In the genomic region with DNA sequence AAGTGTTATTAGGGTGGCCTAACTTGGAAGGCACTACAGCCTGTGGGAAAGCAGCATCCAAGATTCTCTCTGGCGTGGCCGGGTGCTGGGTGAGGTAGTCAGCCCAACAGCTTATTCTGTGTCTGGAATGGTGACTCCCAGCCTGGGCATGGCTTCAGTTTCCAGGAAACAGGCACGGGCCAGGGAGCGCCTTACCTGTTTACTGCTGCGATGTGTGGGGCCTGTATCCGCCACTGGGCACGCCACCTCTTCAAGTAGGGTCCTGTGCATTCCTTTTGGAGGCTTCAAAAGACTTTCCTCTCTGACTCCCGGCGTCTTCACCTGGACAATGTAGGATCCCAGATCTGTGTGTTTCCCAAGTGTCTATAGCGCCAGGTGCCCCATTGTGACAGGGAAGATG, we compare ENCODE assay signal across 10 cellular contexts. TPM values are rescaled to one million over a fixed set of nuclear protein-coding genes. Genes with fewer than 3 reads are reported as not detected.
"Had no signal": no experiment of that assay in that cellular context is flagged by ENCODE, and none has a peak within 500 bp of the region (broad histone marks: within the 10 kb centered on the region; RNA-seq: fewer than 3 reads in every experiment).

No MANE protein-coding gene starts in this region.

RNA-seq across cellular contexts. Expression of gene TP53TG3D, which starts 10.5 kb away (rescaled TPM):
- total RNA-seq: chondrocyte, colonic mucosa, endothelial cell of umbilical vein, foreskin keratinocyte, gastroesophageal sphincter, hepatocyte, kidney epithelial cell, liver, mesenteric fat pad, mesothelial cell of epicardium had no signal
- polyA plus RNA-seq: endothelial cell of umbilical vein, foreskin keratinocyte, hepatocyte had no signal
